8 cellular contexts compared by ENCODE assay signal in genomic region chr7:105388373-105389089, GRCh38. TPM values are rescaled to one million over a fixed set of nuclear protein-coding genes. Genes with fewer than 3 reads are reported as not detected.
DNase-seq lines count a peak whose midpoint lies in the region; ATAC-seq and TF ChIP-seq lines count a peak whose summit lies in the region.

Gene SRPK2 (minus strand): TSS chr7:105388921.

- TF ChIP-seq CTCF in endodermal cell (conservative IDR thresholded peaks at IDR 0.05): no peak

- H3K4me1 ChIP-seq in endodermal cell (ENCODE audit: control insufficient read depth, insufficient read depth, low read length): no peaks in the 10 kb centered on the region

- no peaks in the 10 kb centered on the region for H3K27me3 ChIP-seq in endodermal cell (ENCODE audit: control insufficient read depth, insufficient read depth, low read length, poor library complexity, severe bottlenecking)

- peaks cover 11% of the 10 kb centered on the region for H3K36me3 Mint-ChIP-seq in activated CD8-positive, alpha-beta memory T cell treated with anti-CD3 and anti-CD28 coated beads, Interleukin-2, amount 10 ng/mL, durations not matched to agents 7 days and 5 days
- H3K36me3 Mint-ChIP-seq in endodermal cell (ENCODE audit: low read depth): peaks cover 10% of the 10 kb centered on the region

- peak within 1 kb of the TSS; percentile 91 for H3K4me3 ChIP-seq in endodermal cell (ENCODE audit: low read length)

- H3K27me3 Mint-ChIP-seq in activated CD8-positive, alpha-beta memory T cell treated with anti-CD3 and anti-CD28 coated beads, Interleukin-2, amount 10 ng/mL, durations not matched to agents 7 days and 5 days: no peaks in the 10 kb centered on the region
- H3K27me3 Mint-ChIP-seq in endodermal cell (ENCODE audit: insufficient read depth): no peaks in the 10 kb centered on the region

- H3K9me3 ChIP-seq in endodermal cell (ENCODE audit: control insufficient read depth, low read length): no peaks in the 10 kb centered on the region

- H3K4me1 Mint-ChIP-seq in activated CD8-positive, alpha-beta memory T cell treated with anti-CD3 and anti-CD28 coated beads, Interleukin-2, amount 10 ng/mL, durations not matched to agents 7 days and 5 days: peaks cover 23% of the 10 kb centered on the region
- H3K4me1 Mint-ChIP-seq in endodermal cell: peaks cover 12% of the 10 kb centered on the region

- H3K9ac ChIP-seq in endodermal cell (ENCODE audit: extremely low read depth, low read length, poor library complexity, severe bottlenecking): peak within 1 kb of the TSS; percentile 65

- peak within 1 kb of the TSS; percentile 80 for H3K27ac Mint-ChIP-seq in activated CD8-positive, alpha-beta memory T cell treated with anti-CD3 and anti-CD28 coated beads, Interleukin-2, amount 10 ng/mL, durations not matched to agents 7 days and 5 days
- peak within 1 kb of the TSS; percentile 77 for H3K27ac Mint-ChIP-seq in endodermal cell

- peaks cover 8% of the 10 kb centered on the region for H3K36me3 ChIP-seq in endodermal cell (ENCODE audit: control insufficient read depth, insufficient read depth, low read length)

- H3K9me3 Mint-ChIP-seq in activated CD8-positive, alpha-beta memory T cell treated with anti-CD3 and anti-CD28 coated beads, Interleukin-2, amount 10 ng/mL, durations not matched to agents 7 days and 5 days (ENCODE audit: low read depth): no peaks in the 10 kb centered on the region
- H3K9me3 Mint-ChIP-seq in endodermal cell: no peaks in the 10 kb centered on the region

- peak within 1 kb of the TSS; percentile 63 for H3K27ac ChIP-seq in endodermal cell (ENCODE audit: low read depth, low read length)

- CTCF ChIA-PET in activated CD8-positive, alpha-beta memory T cell treated with anti-CD3 and anti-CD28 coated beads, Interleukin-2, amount 10 ng/mL, durations not matched to agents 7 days and 5 days (lab: Charles Lee): interaction anchor here (1.4 kb wide), 1 partner anchor 42 kb away, joined by 4 read pairs; no protein-coding TSS in a partner anchor

- DNase-seq in AG08395 (ENCODE audit: low spot score) (peak; percentile 91), NCI-H526 treated with DMSO at 0.1 percent for 48 hours (lab: John Stamatoyannopoulos, UW) (peak; percentile 49), endodermal cell (peak; percentile 93), midbrain (lab: John Stamatoyannopoulos, UW) (peak; percentile 68)
- DNase-seq in activated CD8-positive, alpha-beta memory T cell treated with anti-CD3 and anti-CD28 coated beads, Interleukin-2, amount 10 ng/mL, durations not matched to agents 7 days and 5 days: peak; percentile 84
- peak; percentile 72 to 73 for DNase-seq in stimulated activated CD8-positive, alpha-beta memory T cell treated with anti-CD3 and anti-CD28 coated beads, Interleukin-15, amount 100 ng/mL, for 48 hours (ENCODE audit: low read depth in 2 of 2)

- peak within 1 kb of the TSS; percentile 86 for H3K4me3 Mint-ChIP-seq in activated CD8-positive, alpha-beta memory T cell treated with anti-CD3 and anti-CD28 coated beads, Interleukin-2, amount 10 ng/mL, durations not matched to agents 7 days and 5 days
- H3K4me3 Mint-ChIP-seq in endodermal cell: peak within 1 kb of the TSS; percentile 76

- ATAC-seq in GM18519 (IDR thresholded peaks at IDR 0.05; ENCODE audit: low FRiP score, unreplicated experiment) (peak; percentile 45), HG03066 (IDR thresholded peaks at IDR 0.05; ENCODE audit: low read depth, unreplicated experiment) (peak; percentile 69)
- peak; percentile 92 for ATAC-seq in activated CD8-positive, alpha-beta memory T cell treated with anti-CD3 and anti-CD28 coated beads, Interleukin-2, amount 10 ng/mL, durations not matched to agents 7 days and 5 days

- 0% methylated on average over 102 of the region's 111 CpGs; no CpG with 5 or more reads in 1 of the 2 experiments for WGBS in endodermal cell (ENCODE audit: insufficient coverage in 1 of 2, insufficient read length in 1 of 2), 2 experiments

RNA-seq across cellular contexts. Expression of gene SRPK2, which starts in this region (rescaled TPM):
- 10 to 100 TPM; 40.4 to 41.2 TPM for total RNA-seq in activated CD8-positive, alpha-beta memory T cell treated with anti-CD3 and anti-CD28 coated beads, Interleukin-2, amount 10 ng/mL, durations not matched to agents 7 days and 5 days
- 10 to 100 TPM; 60.3 to 76.2 TPM for total RNA-seq in endodermal cell
- 46.2 TPM for polyA plus RNA-seq in endodermal cell (2013, experiment 1 of 2)
- 44.5 TPM for polyA plus RNA-seq in endodermal cell (2013, experiment 2 of 2)

Comparison
In these comparisons a context has a peak if more than half of its experiments do, and no peak if none do; other contexts are left out.
1. Peak in every context shown above with its lines: DNase-seq, ATAC-seq, H3K4me3 ChIP-seq and H3K27ac ChIP-seq.